26 cellular contexts compared by ENCODE assay signal in the genomic region with DNA sequence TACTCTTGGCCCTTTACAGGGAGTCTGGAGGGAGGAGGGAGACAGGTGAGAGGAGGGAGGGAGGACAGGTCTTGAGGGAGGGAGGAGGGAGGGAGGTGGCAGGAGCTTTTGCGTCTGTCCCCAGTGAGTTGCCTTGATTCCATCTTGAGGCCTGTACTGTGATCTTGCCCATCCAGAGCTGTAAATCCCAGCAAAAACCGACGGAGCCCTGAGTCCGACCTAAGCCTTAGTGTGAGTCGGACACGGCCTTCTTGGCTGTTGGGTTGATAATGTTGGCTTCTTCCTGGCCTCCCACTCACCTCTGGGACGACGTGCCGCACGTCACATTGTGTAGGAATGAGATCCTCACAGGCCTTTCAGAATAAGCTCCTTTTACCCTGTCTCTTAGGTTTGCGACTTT.
"Had no signal": no experiment of that assay in that cellular context is flagged by ENCODE, and none has a peak within 500 bp of the region (broad histone marks: within the 10 kb centered on the region; RNA-seq: fewer than 3 reads in every experiment).

No MANE protein-coding gene starts in this region.

- DNase-seq: activated CD4-positive, alpha-beta T cell treated with anti-CD3 and anti-CD28 coated beads for 48 hours; activated CD8-positive, alpha-beta T cell treated with anti-CD3 and anti-CD28 coated beads for 36 hours; activated naive CD4-positive, alpha-beta T cell; activated T-cell treated with anti-CD3 and anti-CD28 coated beads for 4 hours; activated T-cell treated with anti-CD3 and anti-CD28 coated beads, Interleukin-2, amount 50 U/mL, for 72 hours; colonic mucosa; dorsolateral prefrontal cortex; effector memory CD4-positive, alpha-beta T cell; erythroblast; gastrocnemius medialis; hippocampal formation; left cardiac atrium; midbrain; naive thymus-derived CD4-positive, alpha-beta T cell; occipital lobe; stimulated activated naive CD8-positive, alpha-beta T cell treated with anti-CD3 and anti-CD28 coated beads, Interleukin-15, Interleukin-2, amounts not matched to agents 100 U/mL and 50 U/mL, for 24 hours; T-helper 9 cell; testis; transverse colon had no signal

- H3K27me3 ChIP-seq: colonic mucosa, dorsolateral prefrontal cortex, gastrocnemius medialis, testis, transverse colon had no signal

- H3K4me3 ChIP-seq: colonic mucosa, dorsolateral prefrontal cortex, gastrocnemius medialis, spleen, testis, transverse colon had no signal

- H3K27ac ChIP-seq: colonic mucosa, gastrocnemius medialis, spleen, testis, transverse colon, VCaP had no signal

- H3K9me3 Mint-ChIP-seq: activated CD8-positive, alpha-beta T cell treated with anti-CD3 and anti-CD28 coated beads for 36 hours; activated naive CD4-positive, alpha-beta T cell treated with anti-CD3 and anti-CD28 coated beads, Interleukin-2, amount 50 U/mL, for 72 hours; activated T-cell treated with anti-CD3 and anti-CD28 coated beads, Interleukin-2, amount 50 U/mL, for 72 hours; memory B cell; naive thymus-derived CD4-positive, alpha-beta T cell; neural crest cell had no signal

- H3K9me3 ChIP-seq: colonic mucosa, gastrocnemius medialis, spleen, testis, transverse colon had no signal

- H3K36me3 ChIP-seq: colonic mucosa, gastrocnemius medialis, spleen, transverse colon had no signal

- H3K4me3 Mint-ChIP-seq: activated CD8-positive, alpha-beta T cell treated with anti-CD3 and anti-CD28 coated beads for 36 hours; activated T-cell treated with anti-CD3 and anti-CD28 coated beads, Interleukin-2, amount 50 U/mL, for 72 hours; memory B cell; naive thymus-derived CD4-positive, alpha-beta T cell; neural crest cell had no signal

- H3K27ac Mint-ChIP-seq: activated CD8-positive, alpha-beta T cell treated with anti-CD3 and anti-CD28 coated beads for 36 hours; activated T-cell treated with anti-CD3 and anti-CD28 coated beads, Interleukin-2, amount 50 U/mL, for 72 hours; memory B cell had no signal

- H3K4me1 ChIP-seq: colonic mucosa had no signal

- H3K36me3 Mint-ChIP-seq: activated naive CD4-positive, alpha-beta T cell treated with anti-CD3 and anti-CD28 coated beads, Interleukin-2, amount 50 U/mL, for 72 hours; naive thymus-derived CD4-positive, alpha-beta T cell had no signal

- ATAC-seq: activated CD4-positive, CD25-positive, alpha-beta regulatory T cell treated with anti-CD3 and anti-CD28 coated beads, Interleukin-2, amount 50 U/mL, for 24 hours; activated CD8-positive, alpha-beta T cell treated with anti-CD3 and anti-CD28 coated beads for 36 hours; activated naive CD4-positive, alpha-beta T cell treated with anti-CD3 and anti-CD28 coated beads, Interleukin-2, amount 50 U/mL, for 72 hours; activated T-cell treated with anti-CD3 and anti-CD28 coated beads, Interleukin-2, amount 50 U/mL, for 72 hours; gastrocnemius medialis; left cardiac atrium; naive thymus-derived CD4-positive, alpha-beta T cell; right cardiac atrium; stimulated activated naive CD8-positive, alpha-beta T cell treated with anti-CD3 and anti-CD28 coated beads, Interleukin-15, Interleukin-2, amounts not matched to agents 100 U/mL and 50 U/mL, for 24 hours had no signal
